ENCODE assay signal across 28 cellular contexts in the genomic region with DNA sequence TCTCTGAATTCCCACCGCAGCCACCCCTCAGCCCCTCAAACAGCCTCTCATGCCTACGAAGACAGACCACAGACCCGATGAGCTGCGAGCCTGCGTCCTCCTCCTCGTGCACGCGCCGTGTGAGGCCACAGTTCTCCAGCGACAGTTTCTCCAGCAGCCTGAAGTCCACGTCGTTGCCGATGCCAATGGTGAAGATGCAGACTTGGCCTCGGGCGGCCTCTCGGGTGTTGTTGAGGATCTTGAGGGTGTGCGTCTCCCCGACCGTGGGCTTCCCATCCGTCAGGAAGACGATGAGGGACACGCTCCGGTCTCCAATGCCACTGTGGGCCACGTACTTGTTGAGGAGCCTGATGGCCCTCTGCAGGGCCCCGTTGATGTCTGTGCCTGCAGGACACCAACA.
"Had no signal": no experiment of that assay in that cellular context is flagged by ENCODE, and none has a peak within 500 bp of the region (broad histone marks: within the 10 kb centered on the region; RNA-seq: fewer than 3 reads in every experiment).

No MANE protein-coding gene starts in this region.

- DNase-seq: cortex of kidney; effector CD8-positive, alpha-beta T cell; effector memory CD8-positive, alpha-beta T cell; endodermal cell; erythroblast; esophagus squamous epithelium; foreskin fibroblast; foreskin melanocyte; gastrocnemius medialis; glutamatergic neuron; head of caudate nucleus; heart right ventricle; hippocampal formation; left cardiac atrium; left ventricle myocardium superior; mammary epithelial cell; mucosa of descending colon had no signal

- H3K27me3 ChIP-seq: esophagus squamous epithelium, gastrocnemius medialis, heart right ventricle, left lung had no signal

- FAIRE-seq: colon, endometrium, islet of Langerhans, keratinocyte had no signal

- H3K36me3 Mint-ChIP-seq: memory B cell, mesothelial cell of epicardium had no signal

- H3K9me3 Mint-ChIP-seq: dendritic cell treated with granulocyte-macrophage colony-stimulating factor and Interleukin-4, amounts not matched to agents 40 ng/mL and 50 ng/mL, for 4 days; effector memory CD8-positive, alpha-beta T cell; endodermal cell; memory B cell; mesothelial cell of epicardium had no signal

- H3K27ac Mint-ChIP-seq: dendritic cell treated with granulocyte-macrophage colony-stimulating factor and Interleukin-4, amounts not matched to agents 40 ng/mL and 50 ng/mL, for 4 days; effector memory CD8-positive, alpha-beta T cell; endodermal cell; memory B cell; mesothelial cell of epicardium had no signal

- ATAC-seq: effector memory CD8-positive, alpha-beta T cell; esophagus mucosa; gastrocnemius medialis; heart right ventricle; left cardiac atrium; left lung; left ventricle myocardium superior; mucosa of descending colon had no signal

- H3K4me3 ChIP-seq: esophagus squamous epithelium, gastrocnemius medialis, heart right ventricle, left lung, lung, mucosa of descending colon had no signal

- H3K4me1 Mint-ChIP-seq: memory B cell had no signal

- H3K9me3 ChIP-seq: esophagus squamous epithelium, gastrocnemius medialis, heart right ventricle, left lung, mucosa of descending colon had no signal

- H3K27ac ChIP-seq: epithelial cell of prostate, esophagus squamous epithelium, gastrocnemius medialis, heart right ventricle, left lung had no signal

- H3K36me3 ChIP-seq: gastrocnemius medialis, left lung had no signal

- H3K27me3 Mint-ChIP-seq: dendritic cell treated with granulocyte-macrophage colony-stimulating factor and Interleukin-4, amounts not matched to agents 40 ng/mL and 50 ng/mL, for 4 days had no signal

- H3K4me3 Mint-ChIP-seq: dendritic cell treated with granulocyte-macrophage colony-stimulating factor and Interleukin-4, amounts not matched to agents 40 ng/mL and 50 ng/mL, for 4 days; effector memory CD8-positive, alpha-beta T cell; endodermal cell; memory B cell; mesothelial cell of epicardium had no signal

- H3K4me1 ChIP-seq: esophagus squamous epithelium, gastrocnemius medialis, left lung had no signal
